ENCODE assay signal across 1 cellular context in genomic region chr14:20512139-20512905, GRCh38.
TF ChIP-seq lines count a peak whose summit lies in the region.

No MANE protein-coding gene starts in this region.

TF ChIP-seq in endothelial cell of umbilical vein, 7 proteins besides CTCF, POLR2A, EP300 and RAD21:
- TF ChIP-seq JUN (IDR thresholded peaks at IDR 0.05; ENCODE audit: borderline replicate concordance, insufficient read depth, insufficient read length, low read depth) (peak; percentile 18), MAX (IDR thresholded peaks at IDR 0.05; ENCODE audit: insufficient read depth, insufficient read length) (no peak), FOS (IDR thresholded peaks at IDR 0.05; ENCODE audit: borderline replicate concordance, insufficient read depth, low read length) (peak; percentile 49), EZH2 (IDR thresholded peaks at IDR 0.05; ENCODE audit: borderline replicate concordance, low read depth, low read length, severe bottlenecking) (no peak)
TF ChIP-seq in endothelial cell of umbilical vein: peak in this region for 2.
